Comparison of ENCODE assay signal across 9 cellular contexts in genomic region chr17:17774009-17774881, GRCh38.
A peak's percentile ranks its signal among the peaks of the same experiment; 100 is the strongest.
DNase-seq lines count a peak whose midpoint lies in the region; ATAC-seq and TF ChIP-seq lines count a peak whose summit lies in the region.
"Had no signal": no experiment of that assay in that cellular context is flagged by ENCODE, and none has a peak within 500 bp of the region (broad histone marks: within the 10 kb centered on the region; RNA-seq: fewer than 3 reads in every experiment).

No MANE protein-coding gene starts in this region.

- no peak overlapping the region for H3K27ac ChIP-seq in 22Rv1
- H3K27ac ChIP-seq in cingulate gyrus (ENCODE audit: low read depth, low read length) = peak overlapping the region; percentile 74

- TF ChIP-seq CTCF in 22Rv1 (IDR thresholded peaks at IDR 0.05) = peak; percentile 35

- ATAC-seq in HG03469 (IDR thresholded peaks at IDR 0.05; ENCODE audit: unreplicated experiment) = no peak

- DNase-seq in LHCN-M2 (ENCODE audit: low read depth) (peak; percentile 41), medulla oblongata (ENCODE audit: extremely low spot score) (peak; percentile 17), HK-2 (ENCODE audit: unreplicated experiment) (no peak), OCI-M1 (lab: John Stamatoyannopoulos, UW) (no peak)
- no peak for DNase-seq in stimulated activated CD8-positive, alpha-beta memory T cell treated with anti-CD3 and anti-CD28 coated beads, Interleukin-4, amount 100 ng/mL, for 48 hours
- DNase-seq: SHP77 treated with DMSO at 0.1 percent for 48 hours had no signal

Comparison
In these comparisons a context has a peak if more than half of its experiments do, and no peak if none do; other contexts are left out.
1. DNase-seq: peak in LHCN-M2 (single experiment) and medulla oblongata (single experiment); none in HK-2 (single experiment), stimulated activated CD8-positive, alpha-beta memory T cell treated with anti-CD3 and anti-CD28 coated beads, Interleukin-4, amount 100 ng/mL, for 48 hours (single experiment) and OCI-M1 (single experiment).